ENCODE assay signal across 1 cellular context in the genomic region with DNA sequence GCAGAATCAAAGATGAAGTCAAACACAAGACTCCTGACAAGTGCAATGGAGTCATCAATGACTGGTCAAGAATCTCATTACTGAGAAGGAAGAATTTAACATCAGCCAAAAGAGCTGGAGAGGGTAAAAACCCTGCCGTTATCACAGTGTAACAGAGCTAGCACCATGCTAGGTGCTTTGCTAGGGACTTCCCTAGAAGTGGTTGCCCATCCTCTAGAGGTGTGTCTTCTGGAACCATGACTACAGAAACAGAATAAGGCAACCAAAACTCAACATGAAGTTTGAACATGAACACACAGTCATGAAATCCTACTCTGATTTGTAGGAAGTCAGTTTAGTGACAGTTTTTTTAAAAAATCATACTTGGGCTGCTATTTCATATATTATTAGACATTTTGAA.
TF ChIP-seq lines count a peak whose summit lies in the region.

No MANE protein-coding gene starts in this region.

TF ChIP-seq in GM12878, 131 proteins besides CTCF, POLR2A, EP300 and RAD21:
- TF ChIP-seq PML (IDR thresholded peaks at IDR 0.05; ENCODE audit: low read length) (no peak), RELB (IDR thresholded peaks at IDR 0.05; ENCODE audit: low read depth) (no peak), WRNIP1 (IDR thresholded peaks at IDR 0.05; ENCODE audit: borderline replicate concordance, low read depth, low read length) (no peak), IRF3 (IDR thresholded peaks at IDR 0.05) (no peak), ZSCAN29 (IDR thresholded peaks at IDR 0.05) (no peak), EED (IDR thresholded peaks at IDR 0.05; ENCODE audit: low read depth) (no peak), KDM1A (IDR thresholded peaks at IDR 0.05; ENCODE audit: borderline replicate concordance) (no peak), NBN (IDR thresholded peaks at IDR 0.05) (no peak), MYB (IDR thresholded peaks at IDR 0.05; ENCODE audit: borderline replicate concordance, low read depth, low read length) (no peak), CHD1 (IDR thresholded peaks at IDR 0.05; ENCODE audit: low read depth, low read length) (no peak), MTA2 (IDR thresholded peaks at IDR 0.05; ENCODE audit: low read depth) (no peak), ESRRA (IDR thresholded peaks at IDR 0.05; ENCODE audit: low read length) (no peak), CBX5 (IDR thresholded peaks at IDR 0.05; ENCODE audit: low read depth) (no peak), RBBP5 (conservative IDR thresholded peaks at IDR 0.05) (no peak), BRCA1 (IDR thresholded peaks at IDR 0.05; ENCODE audit: low read depth, low read length) (no peak), USF1 (IDR thresholded peaks at IDR 0.05; ENCODE audit: borderline replicate concordance, extremely low read length, insufficient read depth, low read depth, low read length) (no peak), CEBPB (IDR thresholded peaks at IDR 0.05; ENCODE audit: borderline replicate concordance in 1 of 2, low read depth in 2 of 2, low read length in 2 of 2) (no peak)
- TF ChIP-seq, protein P1, sequence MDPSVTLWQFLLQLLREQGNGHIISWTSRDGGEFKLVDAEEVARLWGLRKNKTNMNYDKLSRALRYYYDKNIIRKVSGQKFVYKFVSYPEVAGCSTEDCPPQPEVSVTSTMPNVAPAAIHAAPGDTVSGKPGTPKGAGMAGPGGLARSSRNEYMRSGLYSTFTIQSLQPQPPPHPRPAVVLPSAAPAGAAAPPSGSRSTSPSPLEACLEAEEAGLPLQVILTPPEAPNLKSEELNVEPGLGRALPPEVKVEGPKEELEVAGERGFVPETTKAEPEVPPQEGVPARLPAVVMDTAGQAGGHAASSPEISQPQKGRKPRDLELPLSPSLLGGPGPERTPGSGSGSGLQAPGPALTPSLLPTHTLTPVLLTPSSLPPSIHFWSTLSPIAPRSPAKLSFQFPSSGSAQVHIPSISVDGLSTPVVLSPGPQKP (IDR thresholded peaks at IDR 0.05; ENCODE audit: low read depth, low read length), result no peak
- TF ChIP-seq, protein P2, sequence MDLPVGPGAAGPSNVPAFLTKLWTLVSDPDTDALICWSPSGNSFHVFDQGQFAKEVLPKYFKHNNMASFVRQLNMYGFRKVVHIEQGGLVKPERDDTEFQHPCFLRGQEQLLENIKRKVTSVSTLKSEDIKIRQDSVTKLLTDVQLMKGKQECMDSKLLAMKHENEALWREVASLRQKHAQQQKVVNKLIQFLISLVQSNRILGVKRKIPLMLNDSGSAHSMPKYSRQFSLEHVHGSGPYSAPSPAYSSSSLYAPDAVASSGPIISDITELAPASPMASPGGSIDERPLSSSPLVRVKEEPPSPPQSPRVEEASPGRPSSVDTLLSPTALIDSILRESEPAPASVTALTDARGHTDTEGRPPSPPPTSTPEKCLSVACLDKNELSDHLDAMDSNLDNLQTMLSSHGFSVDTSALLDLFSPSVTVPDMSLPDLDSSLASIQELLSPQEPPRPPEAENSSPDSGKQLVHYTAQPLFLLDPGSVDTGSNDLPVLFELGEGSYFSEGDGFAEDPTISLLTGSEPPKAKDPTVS (IDR thresholded peaks at IDR 0.05; ENCODE audit: low read depth, low read length), result no peak
